In the genomic region with DNA sequence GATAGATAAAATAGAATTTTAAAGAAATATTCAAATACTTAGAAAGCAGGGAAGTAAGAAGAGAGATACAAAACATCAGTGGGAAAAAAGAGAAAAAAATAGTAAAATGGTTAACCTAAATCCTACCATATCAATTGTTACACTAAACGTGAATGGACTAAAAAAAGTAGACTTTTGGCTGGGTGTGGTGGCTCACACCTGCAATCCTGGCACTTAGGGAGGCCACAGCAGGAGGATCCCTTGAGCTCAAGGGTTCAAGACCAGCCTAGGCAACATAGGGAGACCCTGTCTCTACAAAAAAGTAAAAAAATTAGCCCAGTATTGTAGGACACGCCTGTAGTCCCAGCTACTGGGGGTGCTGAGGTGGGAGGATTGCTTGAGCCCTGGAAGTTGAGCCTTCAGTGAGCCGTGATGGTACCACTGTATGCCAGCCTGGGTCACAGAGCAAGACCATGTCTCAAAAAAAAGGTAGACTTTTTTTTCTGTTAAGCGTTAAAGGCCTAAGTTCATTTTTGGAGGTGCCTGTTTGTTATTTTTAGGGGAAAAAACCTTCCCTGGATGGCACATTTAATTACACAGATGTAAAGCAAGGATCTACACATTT, we compare ENCODE assay signal across 27 cellular contexts.
"Had no signal": no experiment of that assay in that cellular context is flagged by ENCODE, and none has a peak within 500 bp of the region (broad histone marks: within the 10 kb centered on the region; RNA-seq: fewer than 3 reads in every experiment).

No MANE protein-coding gene starts in this region.

- H3K27ac ChIP-seq: left lung, lower lobe of right lung, neural progenitor cell, neutrophil, right atrium auricular region, right lobe of liver, tibial nerve, upper lobe of left lung, vagina had no signal

- H3K4me2 ChIP-seq: neural progenitor cell, smooth muscle cell had no signal

- H3K36me3 ChIP-seq: left lung, lower lobe of right lung, neural progenitor cell, neutrophil, right atrium auricular region, right lobe of liver, tibial nerve, upper lobe of left lung, vagina had no signal

- H3K4me3 ChIP-seq: left lung, lower lobe of right lung, neural progenitor cell, right atrium auricular region, right lobe of liver, smooth muscle cell, tibial nerve, upper lobe of left lung, vagina had no signal

- H3K9ac ChIP-seq: neural progenitor cell had no signal

- H3K27me3 ChIP-seq: left lung, neural progenitor cell, neutrophil, right atrium auricular region, right lobe of liver, tibial nerve, upper lobe of left lung, vagina had no signal

- DNase-seq: hypothalamus; immature natural killer cell; kidney; left colon; left lung; lower lobe of right lung; mammary epithelial cell; mesenchymal stem cell; naive B cell; natural killer cell; nephron progenitor cell; occipital lobe; right lobe of liver; stimulated activated CD4-positive, alpha-beta T cell treated with anti-CD3 and anti-CD28 coated beads, Interleukin-1b, Interleukin-23, amount 100 ng/mL, for 48 hours; stimulated activated CD4-positive, alpha-beta T cell treated with anti-CD3 and anti-CD28 coated beads, Interleukin-2, amount 100 ng/mL, for 48 hours; stimulated activated CD4-positive, alpha-beta T cell treated with anti-CD3 and anti-CD28 coated beads, Interleukin-4, amount 100 ng/mL, for 4 hours; stimulated activated CD8-positive, alpha-beta memory T cell treated with anti-CD3 and anti-CD28 coated beads, Interleukin-4, amount 100 ng/mL, for 48 hours; stimulated activated naive CD4-positive, alpha-beta T cell treated with Interleukin-2 at 50 U/mL for 16 hours; stimulated activated naive CD8-positive, alpha-beta T cell treated with anti-CD3 and anti-CD28 coated beads, Interleukin-15, amount 100 ng/mL, for 72 hours; substantia nigra; upper lobe of left lung had no signal

- H3K4me1 ChIP-seq: lower lobe of right lung, neural progenitor cell, right atrium auricular region, right lobe of liver, tibial nerve, upper lobe of left lung, vagina had no signal
